In genomic region chr9:68967800-68968199, GRCh38 we compare ENCODE assay signal across 1 cellular context.
A peak's percentile ranks its signal among the peaks of the same experiment; 100 is the strongest.
TF ChIP-seq lines count a peak whose summit lies in the region.

No MANE protein-coding gene starts in this region.

TF ChIP-seq in IMR-90, 13 proteins besides CTCF, POLR2A, EP300 and RAD21:
- TF ChIP-seq RCOR1 (IDR thresholded peaks at IDR 0.05; ENCODE audit: insufficient replicate concordance, low read length) (no peak), CHD1 (IDR thresholded peaks at IDR 0.05; ENCODE audit: low read depth, low read length) (no peak), MAFK (IDR thresholded peaks at IDR 0.05; ENCODE audit: low read depth, low read length) (peak; percentile 70), FOS (IDR thresholded peaks at IDR 0.05; ENCODE audit: low read depth, low read length) (no peak), MAZ (IDR thresholded peaks at IDR 0.05; ENCODE audit: borderline replicate concordance, low read depth, low read length) (no peak), BHLHE40 (IDR thresholded peaks at IDR 0.05; ENCODE audit: low read depth, low read length) (no peak), ELK1 (IDR thresholded peaks at IDR 0.05; ENCODE audit: borderline replicate concordance, low read depth, low read length) (no peak), MXI1 (IDR thresholded peaks at IDR 0.05; ENCODE audit: borderline replicate concordance, low read depth, low read length) (no peak)
